Comparison of ENCODE assay signal across 20 cellular contexts in genomic region chr19:18608805-18609716, GRCh38. TPM values are rescaled to one million over a fixed set of nuclear protein-coding genes. Genes with fewer than 3 reads are reported as not detected.
"Had no signal": no experiment of that assay in that cellular context is flagged by ENCODE, and none has a peak within 500 bp of the region (broad histone marks: within the 10 kb centered on the region; RNA-seq: fewer than 3 reads in every experiment).

No MANE protein-coding gene starts in this region.

- H3K4me3 ChIP-seq: esophagus squamous epithelium, thoracic aorta had no signal

- H3K9ac ChIP-seq: parathyroid adenoma had no signal

- ATAC-seq: activated CD8-positive, alpha-beta memory T cell treated with anti-CD3 and anti-CD28 coated beads, Interleukin-2, amount 10 ng/mL, durations not matched to agents 7 days and 5 days; left ventricle myocardium superior; natural killer cell treated with Interleukin-12 subunit alpha and Interleukin-12 subunit beta and Interleukin-15 and Interleukin-18, amount 100 ng/mL, for 72 hours; T-cell had no signal

- H3K36me3 ChIP-seq: esophagus squamous epithelium, thoracic aorta had no signal

- H2AFZ ChIP-seq: parathyroid adenoma had no signal

- H3K27ac ChIP-seq: esophagus squamous epithelium, parathyroid adenoma, thoracic aorta had no signal

- DNase-seq: activated CD4-positive, alpha-beta T cell treated with anti-CD3 and anti-CD28 coated beads, Interleukin-2, amount 50 U/mL, for 48 hours; activated CD4-positive, CD25-positive, alpha-beta regulatory T cell treated with anti-CD3 and anti-CD28 coated beads, Interleukin-2, amount 50 U/mL, for 72 hours; activated CD8-positive, alpha-beta memory T cell treated with anti-CD3 and anti-CD28 coated beads, Interleukin-2, amount 10 ng/mL, durations not matched to agents 7 days and 5 days; activated naive CD4-positive, alpha-beta T cell treated with anti-CD3 and anti-CD28 coated beads for 36 hours; activated T-cell treated with anti-CD3 and anti-CD28 coated beads, Interleukin-2, amount 50 U/mL, for 1 hour; caudate nucleus; esophagus squamous epithelium; kidney glomerular epithelial cell; left ventricle myocardium superior; stimulated activated CD4-positive, alpha-beta T cell treated with anti-CD3 and anti-CD28 coated beads, Interleukin-12 subunit alpha, Interleukin-12 subunit beta, amount 100 ng/mL, for 4 hours; stimulated activated CD4-positive, alpha-beta T cell treated with anti-CD3 and anti-CD28 coated beads, Interleukin-2, amount 100 ng/mL, for 24 hours; T-cell; T1000 had no signal

- H3K36me3 Mint-ChIP-seq: activated CD8-positive, alpha-beta memory T cell treated with anti-CD3 and anti-CD28 coated beads, Interleukin-2, amount 10 ng/mL, durations not matched to agents 7 days and 5 days; memory B cell; natural killer cell treated with Interleukin-12 subunit alpha and Interleukin-12 subunit beta and Interleukin-15 and Interleukin-18, amount 100 ng/mL, for 72 hours; T-cell had no signal

- H3K27ac Mint-ChIP-seq: activated CD8-positive, alpha-beta memory T cell treated with anti-CD3 and anti-CD28 coated beads, Interleukin-2, amount 10 ng/mL, durations not matched to agents 7 days and 5 days; activated naive CD4-positive, alpha-beta T cell treated with anti-CD3 and anti-CD28 coated beads for 36 hours; activated T-helper 2 cell treated with anti-CD3 and anti-CD28 coated beads, Interferon-gamma antibody, Interleukin-2, Interleukin-4, amounts not matched to agents 10 μg/mL and 5 μg/mL and 100 μg/mL, durations not matched to agents 14 hours and 24 hours and 36 hours; memory B cell; natural killer cell treated with Interleukin-12 subunit alpha and Interleukin-12 subunit beta and Interleukin-15 and Interleukin-18, amount 100 ng/mL, for 72 hours had no signal

- H3K4me3 Mint-ChIP-seq: activated CD8-positive, alpha-beta memory T cell treated with anti-CD3 and anti-CD28 coated beads, Interleukin-2, amount 10 ng/mL, durations not matched to agents 7 days and 5 days; activated naive CD4-positive, alpha-beta T cell treated with anti-CD3 and anti-CD28 coated beads for 36 hours; memory B cell; natural killer cell treated with Interleukin-12 subunit alpha and Interleukin-12 subunit beta and Interleukin-15 and Interleukin-18, amount 100 ng/mL, for 72 hours had no signal

- H3K9me3 ChIP-seq: esophagus squamous epithelium, thoracic aorta had no signal

- H3K9me3 Mint-ChIP-seq: activated naive CD4-positive, alpha-beta T cell treated with anti-CD3 and anti-CD28 coated beads for 36 hours; activated T-helper 2 cell treated with anti-CD3 and anti-CD28 coated beads, Interferon-gamma antibody, Interleukin-2, Interleukin-4, amounts not matched to agents 10 μg/mL and 5 μg/mL and 100 μg/mL, durations not matched to agents 14 hours and 24 hours and 36 hours; memory B cell; natural killer cell treated with Interleukin-12 subunit alpha and Interleukin-12 subunit beta and Interleukin-15 and Interleukin-18, amount 100 ng/mL, for 72 hours; T-cell had no signal

RNA-seq across cellular contexts. Expression of gene CRLF1, which starts 2.5 kb away (rescaled TPM):
- total RNA-seq: activated CD8-positive, alpha-beta memory T cell treated with anti-CD3 and anti-CD28 coated beads, Interleukin-2, amount 10 ng/mL, durations not matched to agents 7 days and 5 days; activated naive CD4-positive, alpha-beta T cell treated with anti-CD3 and anti-CD28 coated beads for 36 hours; activated T-helper 2 cell treated with anti-CD3 and anti-CD28 coated beads, Interferon-gamma antibody, Interleukin-2, Interleukin-4, amounts not matched to agents 10 μg/mL and 5 μg/mL and 100 μg/mL, durations not matched to agents 14 hours and 24 hours and 36 hours; endothelial cell of umbilical vein; fibroblast of villous mesenchyme; natural killer cell treated with Interleukin-12 subunit alpha and Interleukin-12 subunit beta and Interleukin-15 and Interleukin-18, amount 100 ng/mL, for 72 hours had no signal

RNA-seq across cellular contexts. Expression of gene TMEM59L, which starts 3.6 kb away (rescaled TPM):
- total RNA-seq: activated CD8-positive, alpha-beta memory T cell treated with anti-CD3 and anti-CD28 coated beads, Interleukin-2, amount 10 ng/mL, durations not matched to agents 7 days and 5 days; activated T-helper 2 cell treated with anti-CD3 and anti-CD28 coated beads, Interferon-gamma antibody, Interleukin-2, Interleukin-4, amounts not matched to agents 10 μg/mL and 5 μg/mL and 100 μg/mL, durations not matched to agents 14 hours and 24 hours and 36 hours; natural killer cell treated with Interleukin-12 subunit alpha and Interleukin-12 subunit beta and Interleukin-15 and Interleukin-18, amount 100 ng/mL, for 72 hours had no signal
